In genomic region chr5:1465117-1465516, GRCh38 we compare ENCODE assay signal across 1 cellular context.
TF ChIP-seq lines count a peak whose summit lies in the region.

No MANE protein-coding gene starts in this region.

TF ChIP-seq in HepG2, 621 proteins besides CTCF, POLR2A, EP300 and RAD21:
- TF ChIP-seq RBM22 (optimal IDR thresholded peaks at IDR 0.05; ENCODE audit: low read length) (no peak), MNT (IDR thresholded peaks at IDR 0.05) (peak; percentile 58)
